In the genomic region with DNA sequence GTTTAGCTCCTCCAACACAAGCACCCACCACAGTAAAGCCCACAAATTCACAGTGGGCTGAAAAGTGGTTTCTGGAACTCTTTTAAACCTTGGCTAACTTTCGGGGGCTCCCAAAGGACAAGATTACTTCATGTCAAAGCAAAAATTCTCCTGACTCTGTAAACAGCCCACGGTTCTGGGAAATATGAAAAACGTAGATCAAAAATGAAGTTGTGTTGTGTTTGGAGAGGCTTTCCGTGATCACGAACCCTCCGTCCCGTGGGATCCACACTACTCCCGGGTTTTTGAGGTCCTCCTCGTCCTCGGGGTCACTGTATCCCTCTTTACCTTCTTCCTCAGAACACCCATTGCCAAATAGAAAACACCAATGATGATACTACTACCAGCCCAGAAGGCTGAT, we compare ENCODE assay signal across 1 cellular context.
TF ChIP-seq lines count a peak whose summit lies in the region.

No MANE protein-coding gene starts in this region.

TF ChIP-seq in IMR-90, 13 proteins besides CTCF, POLR2A, EP300 and RAD21:
- TF ChIP-seq NFE2L2 (IDR thresholded peaks at IDR 0.05; ENCODE audit: low read depth, low read length) (no peak), MAFK (IDR thresholded peaks at IDR 0.05; ENCODE audit: low read depth, low read length) (no peak), MXI1 (IDR thresholded peaks at IDR 0.05; ENCODE audit: borderline replicate concordance, low read depth, low read length) (no peak), FOS (IDR thresholded peaks at IDR 0.05; ENCODE audit: low read depth, low read length) (no peak), RCOR1 (IDR thresholded peaks at IDR 0.05; ENCODE audit: insufficient replicate concordance, low read length) (no peak), SMC3 (IDR thresholded peaks at IDR 0.05; ENCODE audit: low read depth, low read length) (no peak), CEBPB (IDR thresholded peaks at IDR 0.05; ENCODE audit: low read depth, low read length) (no peak)
- TF ChIP-seq, protein P1, sequence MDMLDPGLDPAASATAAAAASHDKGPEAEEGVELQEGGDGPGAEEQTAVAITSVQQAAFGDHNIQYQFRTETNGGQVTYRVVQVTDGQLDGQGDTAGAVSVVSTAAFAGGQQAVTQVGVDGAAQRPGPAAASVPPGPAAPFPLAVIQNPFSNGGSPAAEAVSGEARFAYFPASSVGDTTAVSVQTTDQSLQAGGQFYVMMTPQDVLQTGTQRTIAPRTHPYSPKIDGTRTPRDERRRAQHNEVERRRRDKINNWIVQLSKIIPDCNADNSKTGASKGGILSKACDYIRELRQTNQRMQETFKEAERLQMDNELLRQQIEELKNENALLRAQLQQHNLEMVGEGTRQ (IDR thresholded peaks at IDR 0.05; ENCODE audit: low read depth, low read length), result no peak
TF ChIP-seq in IMR-90: peak in this region for 0.
